In genomic region chr17:48542956-48543853, GRCh38 we compare ENCODE assay signal across 8 cellular contexts. TPM values are rescaled to one million over a fixed set of nuclear protein-coding genes. Genes with fewer than 3 reads are reported as not detected.
DNase-seq lines count a peak whose midpoint lies in the region; ATAC-seq and TF ChIP-seq lines count a peak whose summit lies in the region.

No MANE protein-coding gene starts in this region.

- no peaks in the 10 kb centered on the region for H3K4me1 ChIP-seq in ovary (ENCODE audit: insufficient read depth)

- H3K9me3 ChIP-seq in ovary, result no peaks in the 10 kb centered on the region

- H3K27me3 Mint-ChIP-seq in CD14-positive monocyte (ENCODE audit: low read depth in 3 of 3), result peaks cover 82 to 88% (median 88%) of the 10 kb centered on the region in 3 donors
- H3K27me3 Mint-ChIP-seq in activated T-helper 2 cell treated with anti-CD3 and anti-CD28 coated beads, Interferon-gamma antibody, Interleukin-2, Interleukin-4, amounts not matched to agents 10 μg/mL and 5 μg/mL and 100 μg/mL, durations not matched to agents 14 hours and 24 hours and 36 hours (ENCODE audit: low read depth), result peaks cover 1% of the 10 kb centered on the region

- intact Hi-C loops in CD14-positive monocyte (cut with micrococcal nuclease), result no loop called here
- intact Hi-C loops in activated T-helper 2 cell treated with anti-CD3 and anti-CD28 coated beads, Interferon-gamma antibody, Interleukin-2, Interleukin-4, amounts not matched to agents 10 μg/mL and 5 μg/mL and 100 μg/mL, durations not matched to agents 14 hours and 24 hours and 36 hours (cut with micrococcal nuclease), result loop anchor here (2.0 to 5.0 kb wide), 2 partner anchors 50 to 516 kb away; no protein-coding TSS in a partner anchor
- intact Hi-C loops in ovary (cut with DNase I), result no loop called here

- peaks cover 0 to 30% (median 18%) of the 10 kb centered on the region in 7 donors for H3K9me3 Mint-ChIP-seq in CD14-positive monocyte
- H3K9me3 Mint-ChIP-seq in activated T-helper 2 cell treated with anti-CD3 and anti-CD28 coated beads, Interferon-gamma antibody, Interleukin-2, Interleukin-4, amounts not matched to agents 10 μg/mL and 5 μg/mL and 100 μg/mL, durations not matched to agents 14 hours and 24 hours and 36 hours, result no peaks in the 10 kb centered on the region

- TF ChIP-seq POLR2A in ovary (IDR thresholded peaks at IDR 0.05), result no peak

- H3K36me3 Mint-ChIP-seq in CD14-positive monocyte, result peaks cover 5 to 17% of the 10 kb centered on the region in 2 donors
- H3K36me3 Mint-ChIP-seq in activated T-helper 2 cell treated with anti-CD3 and anti-CD28 coated beads, Interferon-gamma antibody, Interleukin-2, Interleukin-4, amounts not matched to agents 10 μg/mL and 5 μg/mL and 100 μg/mL, durations not matched to agents 14 hours and 24 hours and 36 hours (ENCODE audit: low read depth), result peaks cover 14% of the 10 kb centered on the region

- H3K4me3 ChIP-seq in ovary, result peak overlapping the region; percentile 54

- TF ChIP-seq CTCF in CD14-positive monocyte (IDR thresholded peaks at IDR 0.05), result no peak
- TF ChIP-seq CTCF in ovary (IDR thresholded peaks at IDR 0.05), result no peak

- ATAC-seq in GM21381 (IDR thresholded peaks at IDR 0.05; ENCODE audit: unreplicated experiment) (peak; percentile 40), GM21576 (IDR thresholded peaks at IDR 0.05; ENCODE audit: unreplicated experiment) (no peak)

- DNase-seq in CD14-positive monocyte (ENCODE audit: low spot score) (no peak), NCI-H774 (lab: John Stamatoyannopoulos, UW) (peak; percentile 76), foreskin melanocyte (peak; percentile 47), ovary (no peak), SK-N-DZ (ENCODE audit: low spot score) (no peak)
- DNase-seq in activated T-helper 2 cell treated with anti-CD3 and anti-CD28 coated beads, Interferon-gamma antibody, Interleukin-2, Interleukin-4, amounts not matched to agents 10 μg/mL and 5 μg/mL and 100 μg/mL, durations not matched to agents 14 hours and 24 hours and 36 hours (ENCODE audit: low spot score), result peak; percentile 63

- no peak for TF ChIP-seq EP300 in ovary (IDR thresholded peaks at IDR 0.05)

- peak overlapping the region; percentile 81 to 93 for H3K4me3 Mint-ChIP-seq in CD14-positive monocyte
- peak overlapping the region; percentile 94 for H3K4me3 Mint-ChIP-seq in activated T-helper 2 cell treated with anti-CD3 and anti-CD28 coated beads, Interferon-gamma antibody, Interleukin-2, Interleukin-4, amounts not matched to agents 10 μg/mL and 5 μg/mL and 100 μg/mL, durations not matched to agents 14 hours and 24 hours and 36 hours (ENCODE audit: low read depth)

- 1% methylated on average over 80 to 81 of the region's 81 CpGs for WGBS in ovary, 3 donors

- no peaks in the 10 kb centered on the region for H3K36me3 ChIP-seq in ovary

- H3K27me3 ChIP-seq in ovary, result no peaks in the 10 kb centered on the region

- peak overlapping the region in 4 of 7 donors; percentile 12 to 76 (median 56) for H3K27ac Mint-ChIP-seq in CD14-positive monocyte
- peak overlapping the region; percentile 94 for H3K27ac Mint-ChIP-seq in activated T-helper 2 cell treated with anti-CD3 and anti-CD28 coated beads, Interferon-gamma antibody, Interleukin-2, Interleukin-4, amounts not matched to agents 10 μg/mL and 5 μg/mL and 100 μg/mL, durations not matched to agents 14 hours and 24 hours and 36 hours

- peak overlapping the region; percentile 52 to 54 for H3K27ac ChIP-seq in ovary

- peaks cover 57% of the 10 kb centered on the region for H3K4me1 Mint-ChIP-seq in CD14-positive monocyte
- H3K4me1 Mint-ChIP-seq in activated T-helper 2 cell treated with anti-CD3 and anti-CD28 coated beads, Interferon-gamma antibody, Interleukin-2, Interleukin-4, amounts not matched to agents 10 μg/mL and 5 μg/mL and 100 μg/mL, durations not matched to agents 14 hours and 24 hours and 36 hours (ENCODE audit: low read depth), result peaks cover 36% of the 10 kb centered on the region

RNA-seq across cellular contexts. Expression of gene HOXB2, which starts 1.7 kb away (rescaled TPM):
- 1 to 10 TPM; 1.6 to 3.8 TPM for polyA plus RNA-seq in CD14-positive monocyte
- total RNA-seq in activated T-helper 2 cell treated with anti-CD3 and anti-CD28 coated beads, Interferon-gamma antibody, Interleukin-2, Interleukin-4, amounts not matched to agents 10 μg/mL and 5 μg/mL and 100 μg/mL, durations not matched to agents 14 hours and 24 hours and 36 hours, result 22.2 and 23.9 TPM in 2 replicates
- total RNA-seq in ovary, result 10 to 100 TPM in 1 of 7 donors, 1 to 10 TPM in 6; 1.5 to 24.5 (median 7.0) TPM
- polyA plus RNA-seq in ovary, result 1 to 10 TPM; 1.2 to 9.1 TPM
- polyA plus RNA-seq in SK-N-DZ (2014; cell fraction: cytosol; rRNA removed), result 0.09 TPM in 1 of 2 replicates, not detected in the other
- polyA plus RNA-seq in SK-N-DZ (2014; cell fraction: nucleus; rRNA removed), result 0.85 TPM in 1 of 2 replicates, not detected in the other

RNA-seq across cellular contexts. Expression of gene HOXB1, which starts 12.4 kb away (rescaled TPM):
- polyA plus RNA-seq in CD14-positive monocyte (not detected), ovary (not detected)
- not detected in 2 replicates for total RNA-seq in activated T-helper 2 cell treated with anti-CD3 and anti-CD28 coated beads, Interferon-gamma antibody, Interleukin-2, Interleukin-4, amounts not matched to agents 10 μg/mL and 5 μg/mL and 100 μg/mL, durations not matched to agents 14 hours and 24 hours and 36 hours
- total RNA-seq in ovary, result not detected
- polyA plus RNA-seq in SK-N-DZ (2014; cell fraction: cytosol; rRNA removed), result not detected in 2 replicates
- polyA plus RNA-seq in SK-N-DZ (2014; cell fraction: nucleus; rRNA removed), result not detected in 2 replicates

RNA-seq across cellular contexts. Expression of gene HOXB4, which starts 34.9 kb away (rescaled TPM):
- polyA plus RNA-seq in CD14-positive monocyte (not detected), ovary (1 to 10 TPM in 1 of 2 donors, under 1 TPM in 1; 0.13 to 1.3 TPM)
- 3.0 and 3.3 TPM in 2 replicates for total RNA-seq in activated T-helper 2 cell treated with anti-CD3 and anti-CD28 coated beads, Interferon-gamma antibody, Interleukin-2, Interleukin-4, amounts not matched to agents 10 μg/mL and 5 μg/mL and 100 μg/mL, durations not matched to agents 14 hours and 24 hours and 36 hours
- total RNA-seq in ovary, result 1 to 10 TPM in 3 of 7 donors, under 1 TPM in 4; 0.18 to 3.4 (median 0.87) TPM
- polyA plus RNA-seq in SK-N-DZ (2014; cell fraction: cytosol; rRNA removed), result not detected in 2 replicates
- not detected in 2 replicates for polyA plus RNA-seq in SK-N-DZ (2014; cell fraction: nucleus; rRNA removed)

RNA-seq across cellular contexts. Expression of gene HOXB3, which starts 46.8 kb away (rescaled TPM):
- polyA plus RNA-seq in CD14-positive monocyte, result not detected
- 3.8 and 4.6 TPM in 2 replicates for total RNA-seq in activated T-helper 2 cell treated with anti-CD3 and anti-CD28 coated beads, Interferon-gamma antibody, Interleukin-2, Interleukin-4, amounts not matched to agents 10 μg/mL and 5 μg/mL and 100 μg/mL, durations not matched to agents 14 hours and 24 hours and 36 hours
- 10 to 100 TPM in 2 of 7 donors, 1 to 10 TPM in 3, under 1 TPM in 2; 0.43 to 10.7 (median 2.7) TPM for total RNA-seq in ovary
- 1 to 10 TPM in 1 of 2 donors, under 1 TPM in 1; 0.48 to 4.7 TPM for polyA plus RNA-seq in ovary
- polyA plus RNA-seq in SK-N-DZ (2014; cell fraction: cytosol; rRNA removed), result not detected in 2 replicates
- not detected in 2 replicates for polyA plus RNA-seq in SK-N-DZ (2014; cell fraction: nucleus; rRNA removed)

RNA-seq across cellular contexts. Expression of gene HOXB5, which starts 50.4 kb away (rescaled TPM):
- polyA plus RNA-seq in CD14-positive monocyte, result not detected
- not detected in 2 replicates for total RNA-seq in activated T-helper 2 cell treated with anti-CD3 and anti-CD28 coated beads, Interferon-gamma antibody, Interleukin-2, Interleukin-4, amounts not matched to agents 10 μg/mL and 5 μg/mL and 100 μg/mL, durations not matched to agents 14 hours and 24 hours and 36 hours
- 1 to 10 TPM in 2 of 7 donors, under 1 TPM in 4, not detected in 1; 0.20 to 2.8 (median 0.66) TPM for total RNA-seq in ovary
- under 1 TPM; 0.04 to 0.53 TPM for polyA plus RNA-seq in ovary
- not detected in 2 replicates for polyA plus RNA-seq in SK-N-DZ (2014; cell fraction: cytosol; rRNA removed)
- polyA plus RNA-seq in SK-N-DZ (2014; cell fraction: nucleus; rRNA removed), result not detected in 2 replicates

Comparison
In these comparisons a context has a peak if more than half of its experiments do, and no peak if none do; other contexts are left out.
1. DNase-seq: peak in NCI-H774 (single experiment), activated T-helper 2 cell treated with anti-CD3 and anti-CD28 coated beads, Interferon-gamma antibody, Interleukin-2, Interleukin-4, amounts not matched to agents 10 μg/mL and 5 μg/mL and 100 μg/mL, durations not matched to agents 14 hours and 24 hours and 36 hours (single experiment) and foreskin melanocyte (single experiment); none in CD14-positive monocyte (single experiment), ovary (0 of 5) and SK-N-DZ (single experiment).